ENCODE assay signal across 1 cellular context in the genomic region with DNA sequence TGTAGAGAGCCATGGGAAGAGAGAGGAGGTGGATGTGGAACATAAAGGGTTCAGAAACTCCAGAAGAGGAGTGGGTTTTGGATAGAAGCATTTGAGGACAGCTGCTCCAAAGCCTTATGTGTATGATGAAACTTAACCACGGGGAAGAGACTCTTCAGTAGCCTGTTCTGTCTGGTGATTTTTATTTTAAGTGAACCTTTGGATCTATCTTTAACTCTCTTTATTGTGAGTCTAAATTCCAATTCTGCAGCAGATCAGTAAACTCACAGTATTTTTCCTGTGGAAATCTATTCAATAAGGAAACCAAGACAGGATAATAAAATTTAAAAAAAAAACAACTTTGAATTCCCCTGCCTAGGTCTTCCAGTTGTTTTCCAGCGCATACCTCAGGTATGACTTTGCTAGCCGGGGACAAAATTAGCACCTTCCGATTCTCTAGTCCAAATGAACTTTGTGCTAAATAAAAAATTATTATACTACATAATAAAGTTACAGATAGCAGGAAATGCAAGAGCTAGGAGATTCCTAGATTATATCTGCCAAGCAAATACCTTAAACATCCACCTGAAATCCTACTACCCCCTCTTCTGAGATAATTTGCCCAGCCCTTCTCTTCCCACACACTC.
TF ChIP-seq lines count a peak whose summit lies in the region.

No MANE protein-coding gene starts in this region.

TF ChIP-seq in A549, 52 proteins besides CTCF, POLR2A, EP300 and RAD21:
- TF ChIP-seq, protein P1, sequence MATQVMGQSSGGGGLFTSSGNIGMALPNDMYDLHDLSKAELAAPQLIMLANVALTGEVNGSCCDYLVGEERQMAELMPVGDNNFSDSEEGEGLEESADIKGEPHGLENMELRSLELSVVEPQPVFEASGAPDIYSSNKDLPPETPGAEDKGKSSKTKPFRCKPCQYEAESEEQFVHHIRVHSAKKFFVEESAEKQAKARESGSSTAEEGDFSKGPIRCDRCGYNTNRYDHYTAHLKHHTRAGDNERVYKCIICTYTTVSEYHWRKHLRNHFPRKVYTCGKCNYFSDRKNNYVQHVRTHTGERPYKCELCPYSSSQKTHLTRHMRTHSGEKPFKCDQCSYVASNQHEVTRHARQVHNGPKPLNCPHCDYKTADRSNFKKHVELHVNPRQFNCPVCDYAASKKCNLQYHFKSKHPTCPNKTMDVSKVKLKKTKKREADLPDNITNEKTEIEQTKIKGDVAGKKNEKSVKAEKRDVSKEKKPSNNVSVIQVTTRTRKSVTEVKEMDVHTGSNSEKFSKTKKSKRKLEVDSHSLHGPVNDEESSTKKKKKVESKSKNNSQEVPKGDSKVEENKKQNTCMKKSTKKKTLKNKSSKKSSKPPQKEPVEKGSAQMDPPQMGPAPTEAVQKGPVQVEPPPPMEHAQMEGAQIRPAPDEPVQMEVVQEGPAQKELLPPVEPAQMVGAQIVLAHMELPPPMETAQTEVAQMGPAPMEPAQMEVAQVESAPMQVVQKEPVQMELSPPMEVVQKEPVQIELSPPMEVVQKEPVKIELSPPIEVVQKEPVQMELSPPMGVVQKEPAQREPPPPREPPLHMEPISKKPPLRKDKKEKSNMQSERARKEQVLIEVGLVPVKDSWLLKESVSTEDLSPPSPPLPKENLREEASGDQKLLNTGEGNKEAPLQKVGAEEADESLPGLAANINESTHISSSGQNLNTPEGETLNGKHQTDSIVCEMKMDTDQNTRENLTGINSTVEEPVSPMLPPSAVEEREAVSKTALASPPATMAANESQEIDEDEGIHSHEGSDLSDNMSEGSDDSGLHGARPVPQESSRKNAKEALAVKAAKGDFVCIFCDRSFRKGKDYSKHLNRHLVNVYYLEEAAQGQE (IDR thresholded peaks at IDR 0.05) = no peak
- TF ChIP-seq ZSCAN20 (CRISPR knock-in tag; IDR thresholded peaks at IDR 0.05) = no peak
- TF ChIP-seq HOXB13 (CRISPR knock-in tag; IDR thresholded peaks at IDR 0.05; ENCODE audit: low read depth) = no peak
- TF ChIP-seq EHMT2 (IDR thresholded peaks at IDR 0.05; ENCODE audit: low read depth) = no peak
- TF ChIP-seq, protein P2, sequence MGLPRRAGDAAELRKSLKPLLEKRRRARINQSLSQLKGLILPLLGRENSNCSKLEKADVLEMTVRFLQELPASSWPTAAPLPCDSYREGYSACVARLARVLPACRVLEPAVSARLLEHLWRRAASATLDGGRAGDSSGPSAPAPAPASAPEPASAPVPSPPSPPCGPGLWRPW (IDR thresholded peaks at IDR 0.05) = no peak
- TF ChIP-seq HEYL (CRISPR knock-in tag; IDR thresholded peaks at IDR 0.05) = no peak
- TF ChIP-seq CHD4 (IDR thresholded peaks at IDR 0.05; ENCODE audit: borderline replicate concordance) = no peak
- TF ChIP-seq, protein P3, sequence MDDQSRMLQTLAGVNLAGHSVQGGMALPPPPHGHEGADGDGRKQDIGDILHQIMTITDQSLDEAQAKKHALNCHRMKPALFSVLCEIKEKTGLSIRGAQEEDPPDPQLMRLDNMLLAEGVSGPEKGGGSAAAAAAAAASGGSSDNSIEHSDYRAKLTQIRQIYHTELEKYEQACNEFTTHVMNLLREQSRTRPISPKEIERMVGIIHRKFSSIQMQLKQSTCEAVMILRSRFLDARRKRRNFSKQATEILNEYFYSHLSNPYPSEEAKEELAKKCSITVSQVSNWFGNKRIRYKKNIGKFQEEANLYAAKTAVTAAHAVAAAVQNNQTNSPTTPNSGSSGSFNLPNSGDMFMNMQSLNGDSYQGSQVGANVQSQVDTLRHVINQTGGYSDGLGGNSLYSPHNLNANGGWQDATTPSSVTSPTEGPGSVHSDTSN (IDR thresholded peaks at IDR 0.05) = no peak
- TF ChIP-seq, protein P4, sequence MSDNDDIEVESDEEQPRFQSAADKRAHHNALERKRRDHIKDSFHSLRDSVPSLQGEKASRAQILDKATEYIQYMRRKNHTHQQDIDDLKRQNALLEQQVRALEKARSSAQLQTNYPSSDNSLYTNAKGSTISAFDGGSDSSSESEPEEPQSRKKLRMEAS (IDR thresholded peaks at IDR 0.05) = no peak
- no peak for TF ChIP-seq ESRRA (IDR thresholded peaks at IDR 0.05; ENCODE audit: borderline replicate concordance, low read length)
- TF ChIP-seq, protein P5, sequence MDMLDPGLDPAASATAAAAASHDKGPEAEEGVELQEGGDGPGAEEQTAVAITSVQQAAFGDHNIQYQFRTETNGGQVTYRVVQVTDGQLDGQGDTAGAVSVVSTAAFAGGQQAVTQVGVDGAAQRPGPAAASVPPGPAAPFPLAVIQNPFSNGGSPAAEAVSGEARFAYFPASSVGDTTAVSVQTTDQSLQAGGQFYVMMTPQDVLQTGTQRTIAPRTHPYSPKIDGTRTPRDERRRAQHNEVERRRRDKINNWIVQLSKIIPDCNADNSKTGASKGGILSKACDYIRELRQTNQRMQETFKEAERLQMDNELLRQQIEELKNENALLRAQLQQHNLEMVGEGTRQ (IDR thresholded peaks at IDR 0.05) = no peak
- TF ChIP-seq FOSL2 (IDR thresholded peaks at IDR 0.05) = no peak
- TF ChIP-seq FOSL2 (CRISPR knock-in tag; IDR thresholded peaks at IDR 0.05) = no peak
- TF ChIP-seq, protein P6, sequence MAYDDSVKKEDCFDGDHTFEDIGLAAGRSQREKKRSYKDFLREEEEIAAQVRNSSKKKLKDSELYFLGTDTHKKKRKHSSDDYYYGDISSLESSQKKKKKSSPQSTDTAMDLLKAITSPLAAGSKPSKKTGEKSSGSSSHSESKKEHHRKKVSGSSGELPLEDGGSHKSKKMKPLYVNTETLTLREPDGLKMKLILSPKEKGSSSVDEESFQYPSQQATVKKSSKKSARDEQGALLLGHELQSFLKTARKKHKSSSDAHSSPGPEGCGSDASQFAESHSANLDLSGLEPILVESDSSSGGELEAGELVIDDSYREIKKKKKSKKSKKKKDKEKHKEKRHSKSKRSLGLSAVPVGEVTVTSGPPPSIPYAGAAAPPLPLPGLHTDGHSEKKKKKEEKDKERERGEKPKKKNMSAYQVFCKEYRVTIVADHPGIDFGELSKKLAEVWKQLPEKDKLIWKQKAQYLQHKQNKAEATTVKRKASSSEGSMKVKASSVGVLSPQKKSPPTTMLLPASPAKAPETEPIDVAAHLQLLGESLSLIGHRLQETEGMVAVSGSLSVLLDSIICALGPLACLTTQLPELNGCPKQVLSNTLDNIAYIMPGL (CRISPR knock-in tag; IDR thresholded peaks at IDR 0.05; ENCODE audit: borderline replicate concordance) = no peak
- TF ChIP-seq FOSB (CRISPR knock-in tag; IDR thresholded peaks at IDR 0.05) = no peak
- TF ChIP-seq, protein P7, sequence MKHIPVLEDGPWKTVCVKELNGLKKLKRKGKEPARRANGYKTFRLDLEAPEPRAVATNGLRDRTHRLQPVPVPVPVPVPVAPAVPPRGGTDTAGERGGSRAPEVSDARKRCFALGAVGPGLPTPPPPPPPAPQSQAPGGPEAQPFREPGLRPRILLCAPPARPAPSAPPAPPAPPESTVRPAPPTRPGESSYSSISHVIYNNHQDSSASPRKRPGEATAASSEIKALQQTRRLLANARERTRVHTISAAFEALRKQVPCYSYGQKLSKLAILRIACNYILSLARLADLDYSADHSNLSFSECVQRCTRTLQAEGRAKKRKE (CRISPR knock-in tag; IDR thresholded peaks at IDR 0.05; ENCODE audit: low read depth) = no peak
- no peak for TF ChIP-seq CBX8 (IDR thresholded peaks at IDR 0.05)
- no peak for TF ChIP-seq CEBPB (IDR thresholded peaks at IDR 0.05)
